Comparison of ENCODE assay signal across 8 cellular contexts in the genomic region with DNA sequence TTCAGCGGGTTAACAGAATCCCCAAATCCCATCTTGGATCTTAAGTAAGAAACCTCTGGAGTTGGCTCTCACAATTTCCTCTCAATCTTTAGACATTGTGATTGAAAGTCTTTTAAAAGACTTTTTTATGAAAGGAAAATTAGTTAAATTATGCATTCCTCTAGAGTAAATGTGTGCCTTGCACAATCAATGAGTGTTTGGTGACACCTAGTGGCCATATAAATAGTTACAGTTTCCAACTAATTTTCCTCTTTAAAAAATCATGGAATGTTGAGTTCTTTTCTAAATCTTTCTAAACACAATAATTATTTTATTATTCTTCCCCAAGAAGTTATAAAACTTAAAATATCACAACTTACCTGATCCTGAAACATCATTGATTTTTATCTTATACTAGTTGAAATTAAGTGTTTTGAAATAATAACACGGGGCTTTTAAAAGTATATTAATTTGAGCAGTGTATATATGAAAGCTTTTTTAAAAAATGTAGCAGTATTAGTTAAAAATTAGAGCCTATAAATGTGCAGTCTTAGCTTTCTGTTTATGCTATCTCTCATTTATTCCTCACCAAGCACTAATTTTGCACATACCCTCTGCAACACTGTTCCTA.
DNase-seq lines count a peak whose midpoint lies in the region; ATAC-seq and TF ChIP-seq lines count a peak whose summit lies in the region.

No MANE protein-coding gene starts in this region.

- ATAC-seq in activated B cell treated with CpG ODN at 0.5 μM for 24 hours (ENCODE audit: low read depth) (no peak), HG02885 (IDR thresholded peaks at IDR 0.05; ENCODE audit: poor library complexity, unreplicated experiment) (no peak), HG03521 (IDR thresholded peaks at IDR 0.05; ENCODE audit: unreplicated experiment) (no peak)

- no peak overlapping the region for H3K4me3 Mint-ChIP-seq in activated B cell treated with CpG ODN at 0.5 μM for 24 hours

- H3K79me2 ChIP-seq in Karpas-422 (ENCODE audit: low read length) = no peaks in the 10 kb centered on the region

- H3K27me3 ChIP-seq in Karpas-422 (ENCODE audit: low read length) (no peaks in the 10 kb centered on the region), kidney epithelial cell (ENCODE audit: control insufficient read depth, insufficient read depth, low read length) (no peaks in the 10 kb centered on the region)

- no peak overlapping the region for H3K9ac ChIP-seq in Karpas-422 (ENCODE audit: low read length)

- H3K4me1 Mint-ChIP-seq in activated B cell treated with CpG ODN at 0.5 μM for 24 hours = peaks cover under 1% of the 10 kb centered on the region

- H3K27me3 Mint-ChIP-seq in activated B cell treated with CpG ODN at 0.5 μM for 24 hours = peaks cover 7% of the 10 kb centered on the region

- H3K36me3 Mint-ChIP-seq in activated B cell treated with CpG ODN at 0.5 μM for 24 hours (ENCODE audit: low read depth) = no peaks in the 10 kb centered on the region

- H3K36me3 ChIP-seq in Karpas-422 (ENCODE audit: insufficient read depth, low read length) = no peaks in the 10 kb centered on the region
- H3K36me3 ChIP-seq in kidney epithelial cell (ENCODE audit: control insufficient read depth, insufficient read depth, low read length) = peaks cover 3% of the 10 kb centered on the region

- TF ChIP-seq CTCF in activated B cell treated with CpG ODN at 0.5 μM for 24 hours (IDR thresholded peaks at IDR 0.05) (peak; percentile 74), kidney epithelial cell (IDR thresholded peaks at IDR 0.05; ENCODE audit: insufficient read depth, low read length, poor library complexity, severe bottlenecking) (peak; percentile 35)

- peak; percentile 45 for DNase-seq in DMS 273 (lab: John Stamatoyannopoulos, UW; ENCODE audit: unreplicated experiment)
- no peak for DNase-seq in DMS 273 treated with DMSO at 0.1 percent for 48 hours (lab: John Stamatoyannopoulos, UW)
- peak; percentile 67 for DNase-seq in Karpas-422
- no peak for DNase-seq in activated B cell treated with CpG ODN at 0.5 μM for 24 hours
- DNase-seq in kidney epithelial cell (ENCODE audit: low read depth) = no peak
- no peak for DNase-seq in activated CD4-positive, CD25-positive, alpha-beta regulatory T cell treated with anti-CD3 and anti-CD28 coated beads, Interleukin-2, amount 50 U/mL, for 72 hours

- H4K20me1 ChIP-seq in Karpas-422 (ENCODE audit: insufficient read depth, low read depth, low read length) = no peaks in the 10 kb centered on the region

- no peak overlapping the region for H3K27ac Mint-ChIP-seq in activated B cell treated with CpG ODN at 0.5 μM for 24 hours

- POLR2A ChIA-PET in activated B cell treated with CpG ODN at 0.5 μM for 24 hours (lab: Charles Lee) = no interaction called here

- H3K9me2 ChIP-seq in Karpas-422 (replicated peaks; ENCODE audit: insufficient read depth, low read length) = no peaks in the 10 kb centered on the region

- H2AFZ ChIP-seq in Karpas-422 (ENCODE audit: low read length) = no peak overlapping the region

- CTCF ChIA-PET in activated B cell treated with CpG ODN at 0.5 μM for 24 hours (lab: Charles Lee) = interaction anchor here (0.6 to 3.1 kb wide), 15 partner anchors 8 to 1366 kb away, joined by 3 to 26 read pairs (median 5); no protein-coding TSS in a partner anchor

- no peak overlapping the region for H3K27ac ChIP-seq in Karpas-422 (ENCODE audit: low read length)

- intact Hi-C loops in activated B cell treated with CpG ODN at 0.5 μM for 24 hours (cut with micrococcal nuclease) = loop anchor here (1.0 to 2.0 kb wide), 3 partner anchors 166 to 1366 kb away; no protein-coding TSS in a partner anchor

- no peaks in the 10 kb centered on the region for H3K4me1 ChIP-seq in Karpas-422 (ENCODE audit: low read length)

- no peak overlapping the region for H3K4me2 ChIP-seq in Karpas-422 (ENCODE audit: low read depth, low read length, poor library complexity, severe bottlenecking)

- no peaks in the 10 kb centered on the region for H3K9me3 Mint-ChIP-seq in activated B cell treated with CpG ODN at 0.5 μM for 24 hours

- H3K4me3 ChIP-seq in Karpas-422 (ENCODE audit: low read length) (no peak overlapping the region), kidney epithelial cell (ENCODE audit: low read depth, low read length) (no peak overlapping the region)

- H3K9me3 ChIP-seq in Karpas-422 (ENCODE audit: low read length) = no peaks in the 10 kb centered on the region

Comparison
In these comparisons a context has a peak if more than half of its experiments do, and no peak if none do; other contexts are left out.
1. DNase-seq: peak in DMS 273 (single experiment) and Karpas-422 (single experiment); none in DMS 273 treated with DMSO at 0.1 percent for 48 hours (single experiment), activated B cell treated with CpG ODN at 0.5 μM for 24 hours (single experiment), kidney epithelial cell (single experiment) and activated CD4-positive, CD25-positive, alpha-beta regulatory T cell treated with anti-CD3 and anti-CD28 coated beads, Interleukin-2, amount 50 U/mL, for 72 hours (single experiment).